23 cellular contexts compared by ENCODE assay signal in the genomic region with DNA sequence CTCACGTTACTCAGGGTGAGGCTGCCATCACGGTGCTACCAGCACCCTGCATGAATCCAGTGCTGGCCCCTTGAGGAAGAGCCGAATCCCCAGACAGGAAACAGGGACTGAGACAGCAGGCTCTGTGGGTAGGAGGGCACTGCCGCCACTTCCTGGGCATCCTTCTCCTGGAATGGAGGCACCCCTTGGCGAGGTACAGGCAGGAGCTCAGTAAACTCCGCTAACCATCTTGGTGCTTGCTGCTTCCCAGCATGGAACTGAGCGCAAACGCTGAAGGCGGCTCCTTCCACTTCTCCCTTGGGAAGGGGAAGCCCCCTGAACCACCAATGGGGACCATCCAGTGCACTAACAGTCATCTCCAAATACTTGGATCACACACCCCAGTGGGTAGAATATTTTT. TPM values are rescaled to one million over a fixed set of nuclear protein-coding genes. Genes with fewer than 3 reads are reported as not detected.
DNase-seq lines count a peak whose midpoint lies in the region; ATAC-seq, FAIRE-seq and TF ChIP-seq lines count a peak whose summit lies in the region.
"Had no signal": no experiment of that assay in that cellular context is flagged by ENCODE, and none has a peak within 500 bp of the region (broad histone marks: within the 10 kb centered on the region; RNA-seq: fewer than 3 reads in every experiment).

No MANE protein-coding gene starts in this region.

- no peaks in the 10 kb centered on the region for H3K9me3 ChIP-seq in CD8-positive, alpha-beta T cell (ENCODE audit: low read length)
- no peaks in the 10 kb centered on the region for H3K9me3 ChIP-seq in HEK293 (ENCODE audit: control insufficient read depth, insufficient read depth, low read depth, low read length)
- H3K9me3 ChIP-seq in K562 (replicated peaks; ENCODE audit: control insufficient read depth, insufficient read depth, low read depth, low read length) = no peaks in the 10 kb centered on the region
- H3K9me3 ChIP-seq: MG63, sigmoid colon, vagina had no signal

- H2AFZ ChIP-seq in K562 (ENCODE audit: low read depth, low read length) = no peak overlapping the region

- DNase-seq in CD8-positive, alpha-beta T cell = no peak
- DNase-seq in K562 (ENCODE audit: extremely low read depth in 1 of 4, low spot score in 3 of 4) = no peak
- no peak for DNase-seq in natural killer cell
- no peak for DNase-seq in caudate nucleus (lab: John Stamatoyannopoulos, UW)
- no peak for DNase-seq in DMS79 treated with DMSO at 0.1 percent for 48 hours (lab: John Stamatoyannopoulos, UW)
- DNase-seq: activated CD4-positive, alpha-beta T cell treated with anti-CD3 and anti-CD28 coated beads, Interleukin-2, amount 50 U/mL, for 1 hour; activated naive CD8-positive, alpha-beta T cell treated with anti-CD3 and anti-CD28 coated beads, Interleukin-2, amount 10 ng/mL, durations not matched to agents 7 days and 5 days; activated T-cell treated with anti-CD3 and anti-CD28 coated beads, Interleukin-2, amount 50 U/mL, for 1 hour; brain microvascular endothelial cell; dermis blood vessel endothelial cell; erythroblast; MG63; NCI-H1694; occipital lobe; sigmoid colon; stimulated activated CD4-positive, alpha-beta T cell treated with anti-CD3 and anti-CD28 coated beads, Interleukin-1b, Interleukin-23, amount 100 ng/mL, for 48 hours had no signal

- no peak overlapping the region for H3K27ac ChIP-seq in CD8-positive, alpha-beta T cell (ENCODE audit: low read depth, low read length)
- H3K27ac ChIP-seq in HEK293 (ENCODE audit: extremely low read depth, low read depth, low read length) = no peak overlapping the region
- H3K27ac ChIP-seq in K562 (ENCODE audit: extremely low read depth, low read depth, low read length) = no peak overlapping the region
- no peak overlapping the region for H3K27ac ChIP-seq in caudate nucleus (ENCODE audit: low read depth, low read length)
- H3K27ac ChIP-seq: brain microvascular endothelial cell, RWPE1, sigmoid colon, vagina had no signal

- no peak for ATAC-seq in CD8-positive, alpha-beta T cell
- ATAC-seq in K562 (no peak), natural killer cell (no peak), HG02970 (IDR thresholded peaks at IDR 0.05; ENCODE audit: low FRiP score, unreplicated experiment) (no peak)
- ATAC-seq: HepG2 had no signal

- peaks cover 72% of the 10 kb centered on the region for H3K4me1 ChIP-seq in CD8-positive, alpha-beta T cell (ENCODE audit: insufficient read depth, low read length)
- H3K4me1 ChIP-seq in HEK293 (ENCODE audit: control insufficient read depth, insufficient read depth, low read length) (peaks cover 11% of the 10 kb centered on the region), K562 (replicated peaks in 1 of 2; ENCODE audit: control insufficient read depth in 2 of 2, insufficient read depth in 2 of 2, low read length in 2 of 2) (peaks cover 0 to 3% of the 10 kb centered on the region in 2 experiments; a peak in 1 of 5 replicates)

- H3K9me1 ChIP-seq in K562 (ENCODE audit: control insufficient read depth, insufficient read depth, low read length) = no peaks in the 10 kb centered on the region

- no peak for TF ChIP-seq EP300 in K562 (IDR thresholded peaks at IDR 0.05; ENCODE audit: low read length)

- no peaks in the 10 kb centered on the region for H3K27me3 ChIP-seq in CD8-positive, alpha-beta T cell (ENCODE audit: insufficient read depth, low read length)
- peaks cover 66 to 79% of the 10 kb centered on the region in 2 experiments for H3K27me3 ChIP-seq in K562 (ENCODE audit: control insufficient read depth in 2 of 2, insufficient read depth in 2 of 2, low read length in 2 of 2)
- H3K27me3 ChIP-seq: MG63, vagina had no signal

- FAIRE-seq in K562 (lab: Jason Lieb, UNC) = no peak
- FAIRE-seq: frontal cortex, HepG2, TTC549 had no signal

- peak overlapping the region; percentile 85 for H3K27ac Mint-ChIP-seq in CD8-positive, alpha-beta T cell
- H3K27ac Mint-ChIP-seq in natural killer cell = peak overlapping the region; percentile 29 to 63

- CTCF ChIA-PET in CD8-positive, alpha-beta T cell (lab: Charles Lee) = interaction anchor here (1.3 to 2.6 kb wide), 2 partner anchors 9 to 18 kb away, joined by 3 to 11 read pairs; no protein-coding TSS in a partner anchor
- CTCF ChIA-PET in HEK293 (lab: Yijun Ruan, JAX) (interaction anchor here (0.6 to 0.7 kb wide), 4 partner anchors 42 to 540 kb away, joined by 3 to 4 read pairs (median 3); no protein-coding TSS in a partner anchor), K562 (lab: Yijun Ruan, JAX; ENCODE audit: low intra/inter-chr PET ratio) (no interaction called here)

- POLR2A ChIA-PET in CD8-positive, alpha-beta T cell (lab: Charles Lee) = interaction anchor here (9.8 kb wide), 1 partner anchor 9 kb away, joined by 207 read pairs; a partner anchor contains a TSS
- POLR2A ChIA-PET in HEK293 (lab: Yijun Ruan, JAX) = no interaction called here
- POLR2A ChIA-PET in K562 (lab: Yijun Ruan, JAX) = interaction anchor here (0.6 to 1.8 kb wide), 5 partner anchors 11 to 25 kb away, joined by 3 to 5 read pairs (median 4); a partner anchor contains a TSS

- TF ChIP-seq RAD21 in K562 (CRISPR knock-in tag; conservative IDR thresholded peaks at IDR 0.05 in 1 of 2, IDR thresholded peaks at IDR 0.05 in 1 of 2) = no peak

- H3K9me3 Mint-ChIP-seq in CD8-positive, alpha-beta T cell = no peaks in the 10 kb centered on the region
- H3K9me3 Mint-ChIP-seq in natural killer cell = no peaks in the 10 kb centered on the region
- H3K9me3 Mint-ChIP-seq: activated naive CD8-positive, alpha-beta T cell treated with anti-CD3 and anti-CD28 coated beads, Interleukin-2, amount 10 ng/mL, durations not matched to agents 7 days and 5 days had no signal

- no peaks in the 10 kb centered on the region for H3K36me3 Mint-ChIP-seq in CD8-positive, alpha-beta T cell
- H3K36me3 Mint-ChIP-seq in natural killer cell = no peaks in the 10 kb centered on the region
- H3K36me3 Mint-ChIP-seq: activated naive CD8-positive, alpha-beta T cell treated with anti-CD3 and anti-CD28 coated beads, Interleukin-2, amount 10 ng/mL, durations not matched to agents 7 days and 5 days had no signal

- no peak overlapping the region for H3K4me2 ChIP-seq in K562 (ENCODE audit: insufficient read depth, low read length)

- in situ Hi-C loops in K562 (cut with MboI) = no loop called here

- H3K4me3 ChIP-seq in CD8-positive, alpha-beta T cell (ENCODE audit: low read depth, low read length) = no peak overlapping the region
- H3K4me3 ChIP-seq in HEK293 (ENCODE audit: low read depth, low read length) (no peak overlapping the region), K562 (no peak overlapping the region)
- H3K4me3 ChIP-seq: MG63, sigmoid colon, vagina had no signal

- no peaks in the 10 kb centered on the region for H3K36me3 ChIP-seq in CD8-positive, alpha-beta T cell (ENCODE audit: insufficient read depth, low read length)
- H3K36me3 ChIP-seq in HEK293 (ENCODE audit: control insufficient read depth in 2 of 2, insufficient read depth in 1 of 2, low read length in 2 of 2) (no peaks in the 10 kb centered on the region), K562 (ENCODE audit: control insufficient read depth, insufficient read depth, low read length) (no peaks in the 10 kb centered on the region)
- H3K36me3 ChIP-seq: brain microvascular endothelial cell, MG63, sigmoid colon, vagina had no signal

- no peak for TF ChIP-seq POLR2A in K562 (conservative IDR thresholded peaks at IDR 0.05)

- 9% methylated on average over 9 of the region's 9 CpGs for WGBS in K562 (ENCODE audit: insufficient coverage, low coverage, missing lambda C conversion rate)

- H3K79me2 ChIP-seq in K562 (ENCODE audit: control insufficient read depth, insufficient read depth, low read length) = no peaks in the 10 kb centered on the region

- no peak overlapping the region for H3K4me3 Mint-ChIP-seq in CD8-positive, alpha-beta T cell
- H3K4me3 Mint-ChIP-seq in natural killer cell = peak overlapping the region; percentile 17
- H3K4me3 Mint-ChIP-seq: activated naive CD8-positive, alpha-beta T cell treated with anti-CD3 and anti-CD28 coated beads, Interleukin-2, amount 10 ng/mL, durations not matched to agents 7 days and 5 days had no signal

- H3K9ac ChIP-seq in K562 (ENCODE audit: insufficient read depth in 1 of 2, low read depth in 2 of 2, low read length in 2 of 2) = no peak overlapping the region

- intact Hi-C loops in CD8-positive, alpha-beta T cell (cut with DNase I, micrococcal nuclease) = loop anchor here in 1 of 2 experiments (10.0 kb wide), 1 partner anchor 338 kb away; a partner anchor contains a TSS
- intact Hi-C loops in K562 (cut with micrococcal nuclease) (no loop called here), natural killer cell (cut with micrococcal nuclease) (no loop called here)

- peaks cover 10% of the 10 kb centered on the region; the same call in 1 of the 2 replicates for H4K20me1 ChIP-seq in K562 (replicated peaks; ENCODE audit: control insufficient read depth, insufficient read depth, low read length)

- no peaks in the 10 kb centered on the region for H3K27me3 Mint-ChIP-seq in CD8-positive, alpha-beta T cell (ENCODE audit: low read depth)
- peaks cover 0 to 9% of the 10 kb centered on the region in 2 donors for H3K27me3 Mint-ChIP-seq in natural killer cell (ENCODE audit: low read depth in 2 of 2)

- no peak for TF ChIP-seq CTCF in CD8-positive, alpha-beta T cell (IDR thresholded peaks at IDR 0.05)
- no peak for TF ChIP-seq CTCF in HEK293 (tag by site-specific recombination; IDR thresholded peaks at IDR 0.05)
- no peak for TF ChIP-seq CTCF in K562 (IDR thresholded peaks at IDR 0.05 in 2 of 3, conservative IDR thresholded peaks at IDR 0.05 in 1 of 3; ENCODE audit: insufficient read depth in 2 of 3, low read depth in 1 of 3, low read length in 3 of 3)
- TF ChIP-seq CTCF in natural killer cell (IDR thresholded peaks at IDR 0.05) = no peak

- BruUV-seq in K562 (replicated peaks; lab: Mats Ljungman, UMichigan) = no TSS peak

- H3K4me1 Mint-ChIP-seq in CD8-positive, alpha-beta T cell (ENCODE audit: low read depth) = peaks cover 75% of the 10 kb centered on the region
- H3K4me1 Mint-ChIP-seq in natural killer cell = peaks cover 45 to 59% of the 10 kb centered on the region in 2 donors

RNA-seq across cellular contexts. Expression of a gene that starts 13.5 kb away (rescaled TPM):
- 1 to 10 TPM; 5.4 to 6.2 TPM for total RNA-seq in CD8-positive, alpha-beta T cell
- total RNA-seq in K562 (2011; cell fraction: chromatin; rRNA removed; ENCODE audit: low replicate concordance) = 2.3 and 8.0 TPM in 2 replicates
- total RNA-seq in K562 (2011; cell fraction: nucleolus; rRNA removed) = 14.3 and 16.6 TPM in 2 replicates
- total RNA-seq in K562 (2011; cell fraction: nucleoplasm; rRNA removed) = 11.5 and 13.2 TPM in 2 replicates
- 30.8 and 43.7 TPM in 2 replicates for total RNA-seq in K562 (2014; rRNA removed)
- 28.3 and 31.8 TPM in 2 replicates for total RNA-seq in K562 (2014; rRNA removed; fragmentation: Illumina TruSeq; extraction: Trizol)
- 36.8 and 38.6 TPM in 2 replicates for total RNA-seq in K562 (2015; rRNA removed; fragmentation: Illumina TruSeq; extraction: Trizol)
- 26.0 and 26.8 TPM in 2 replicates for total RNA-seq in K562 (2021)
- 45.2 and 55.1 TPM in 2 replicates for polyA plus RNA-seq in K562 (2011; rRNA removed)
- 63.9 and 67.1 TPM in 2 replicates for polyA plus RNA-seq in K562 (2011; cell fraction: cytosol; rRNA removed)
- polyA plus RNA-seq in K562 (2011; cell fraction: nucleus; rRNA removed) = 19.8 and 25.9 TPM in 2 replicates
- 45.2 and 53.6 TPM in 2 replicates for polyA plus RNA-seq in K562 (2012)
- polyA plus RNA-seq in K562 (2014; fragmentation: Illumina TruSeq; extraction: Trizol) = 63.1 and 73.7 TPM in 2 replicates
- polyA plus RNA-seq in K562 (2014; fragmentation: Nextera tagmentation; extraction: Ambion mirVana) = 100 to 1,000 TPM in 1 of 2 experiments, 10 to 100 TPM in 1; 85.0 to 114 TPM
- polyA plus RNA-seq in K562 (2014; rRNA removed) = 40.5 and 45.9 TPM in 2 replicates
- polyA minus RNA-seq in K562 (2011; rRNA and poly(A)+ RNA removed) = 12.1 and 13.5 TPM in 2 replicates
- 12.3 and 12.8 TPM in 2 replicates for polyA minus RNA-seq in K562 (2011; cell fraction: cytosol; rRNA and poly(A)+ RNA removed)
- 3.8 and 5.9 TPM in 2 replicates for polyA minus RNA-seq in K562 (2011; cell fraction: nucleus; rRNA and poly(A)+ RNA removed)
- 10 to 100 TPM; 10.2 to 27.4 (median 19.4) TPM for total RNA-seq in natural killer cell
